Comparison of ENCODE assay signal across 20 cellular contexts in the genomic region with DNA sequence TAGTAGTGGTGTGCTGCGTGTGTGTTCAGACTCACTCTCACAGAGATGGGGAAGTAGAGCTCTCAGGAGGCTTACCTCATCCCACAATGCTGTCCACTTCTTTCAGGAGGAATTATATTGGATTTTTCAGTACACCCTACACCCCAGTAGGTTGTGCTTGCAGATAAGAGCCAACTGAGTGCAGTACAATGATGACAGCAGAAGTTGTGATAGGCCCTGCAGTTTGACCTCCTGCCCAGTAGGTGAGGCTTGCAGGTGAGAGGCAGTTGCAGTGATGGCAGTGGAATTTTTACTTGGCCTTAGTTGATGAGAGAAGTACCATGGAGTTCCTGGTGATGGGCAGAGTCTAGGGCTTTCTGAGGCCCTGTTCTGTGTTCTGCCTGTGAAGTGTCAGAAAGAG.
"Had no signal": no experiment of that assay in that cellular context is flagged by ENCODE, and none has a peak within 500 bp of the region (broad histone marks: within the 10 kb centered on the region; RNA-seq: fewer than 3 reads in every experiment).

No MANE protein-coding gene starts in this region.

- H3K4me3 Mint-ChIP-seq: natural killer cell, neural crest cell, type B pancreatic cell had no signal

- H3K27ac Mint-ChIP-seq: natural killer cell, progenitor cell of endocrine pancreas, type B pancreatic cell had no signal

- H3K4me1 Mint-ChIP-seq: natural killer cell, neural crest cell had no signal

- H3K9me3 ChIP-seq: gastrocnemius medialis, mucosa of descending colon, pancreas, uterus had no signal

- DNase-seq: effector CD4-positive, alpha-beta T cell; gastrocnemius medialis; heart right ventricle; hypothalamus; islet precursor cell; mammary epithelial cell; mucosa of descending colon; natural killer cell; right cardiac atrium; stimulated activated CD4-positive, alpha-beta T cell treated with anti-CD3 and anti-CD28 coated beads, Interleukin-2, amount 100 ng/mL, for 48 hours; stimulated activated naive CD4-positive, alpha-beta T cell treated with Interleukin-2 at 50 U/mL for 16 hours; uterus had no signal

- H3K9me3 Mint-ChIP-seq: type B pancreatic cell had no signal

- H3K4me2 ChIP-seq: smooth muscle cell had no signal

- H3K36me3 Mint-ChIP-seq: natural killer cell, type B pancreatic cell had no signal

- H3K36me3 ChIP-seq: gastrocnemius medialis, heart right ventricle, pancreas, uterus had no signal

- ATAC-seq: esophagus mucosa, gastrocnemius medialis, left lobe of liver, mucosa of descending colon, natural killer cell, pancreas, right cardiac atrium had no signal

- H3K4me1 ChIP-seq: gastrocnemius medialis, heart right ventricle, pancreas, uterus had no signal

- H3K27me3 Mint-ChIP-seq: progenitor cell of endocrine pancreas, type B pancreatic cell had no signal

- H3K4me3 ChIP-seq: coronary artery, gastrocnemius medialis, heart right ventricle, mucosa of descending colon, pancreas, smooth muscle cell, uterus had no signal

- H3K27me3 ChIP-seq: gastrocnemius medialis, pancreas, uterus had no signal

- H3K27ac ChIP-seq: coronary artery, gastrocnemius medialis, heart right ventricle, pancreas, uterus had no signal
